In the genomic region with DNA sequence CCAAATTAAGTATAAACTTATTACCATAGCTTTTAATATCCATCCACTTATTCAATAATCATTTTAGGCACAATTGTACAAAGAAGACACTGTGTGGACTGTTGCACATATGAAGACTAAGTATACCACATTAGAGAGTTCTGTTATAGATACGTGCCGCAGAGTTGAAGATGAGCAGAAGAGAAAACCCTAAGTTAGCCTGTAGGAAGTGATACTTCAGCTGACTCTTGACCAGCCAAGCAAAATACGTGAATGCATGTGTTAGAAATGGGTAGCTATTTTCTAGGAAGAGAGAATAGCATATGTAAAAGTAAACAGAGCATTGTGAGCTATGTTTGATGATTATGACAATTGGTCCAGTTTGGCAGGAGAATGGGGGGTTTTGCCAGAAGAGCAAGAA, we compare ENCODE assay signal across 11 cellular contexts.
"Had no signal": no experiment of that assay in that cellular context is flagged by ENCODE, and none has a peak within 500 bp of the region (broad histone marks: within the 10 kb centered on the region; RNA-seq: fewer than 3 reads in every experiment).

No MANE protein-coding gene starts in this region.

- H3K36me3 ChIP-seq: ascending aorta, breast epithelium had no signal

- H3K9me3 ChIP-seq: ascending aorta, breast epithelium had no signal

- H3K27ac ChIP-seq: ascending aorta, breast epithelium had no signal

- H3K4me1 ChIP-seq: ascending aorta, breast epithelium had no signal

- DNase-seq: activated CD4-positive, alpha-beta T cell treated with anti-CD3 and anti-CD28 coated beads for 1 hour; activated CD4-positive, alpha-beta T cell treated with anti-CD3 and anti-CD28 coated beads, Interleukin-2, amount 50 U/mL, for 4 hours; activated naive CD4-positive, alpha-beta T cell treated with anti-CD3 and anti-CD28 coated beads, Interleukin-2, amount 10 ng/mL, durations not matched to agents 7 days and 5 days; cerebellar nuclear complex; effector memory CD8-positive, alpha-beta T cell; foreskin melanocyte; immature natural killer cell; nucleus accumbens had no signal

- H3K4me3 ChIP-seq: ascending aorta, breast epithelium had no signal

- ATAC-seq: effector memory CD8-positive, alpha-beta T cell; stimulated activated memory B cell treated with anti-CD40 and anti-IgM and Interleukin-4, amounts not matched to agents 10 μg/mL and 1 μg/mL and 100 μg/mL, for 72 hours had no signal

- H3K27me3 ChIP-seq: ascending aorta, breast epithelium had no signal
